30 cellular contexts compared by ENCODE assay signal in genomic region chr14:86141966-86142365, GRCh38.
"Had no signal": no experiment of that assay in that cellular context is flagged by ENCODE, and none has a peak within 500 bp of the region (broad histone marks: within the 10 kb centered on the region; RNA-seq: fewer than 3 reads in every experiment).

No MANE protein-coding gene starts in this region.

- H3K27me3 Mint-ChIP-seq: naive thymus-derived CD4-positive, alpha-beta T cell; natural killer cell treated with Interleukin-12 subunit alpha and Interleukin-12 subunit beta and Interleukin-15 and Interleukin-18, amount 100 ng/mL, for 72 hours; stimulated activated naive B cell treated with anti-CD40 and anti-IgM and Interleukin-4, amounts not matched to agents 10 μg/mL and 1 μg/mL and 100 μg/mL, for 72 hours had no signal

- DNase-seq: hypothalamus; immature natural killer cell; kidney; left ventricle myocardium inferior; mesendoderm; mucosa of descending colon; naive thymus-derived CD4-positive, alpha-beta T cell; pancreas; posterior cingulate gyrus; retina; stimulated activated CD4-positive, alpha-beta T cell treated with anti-CD3 and anti-CD28 coated beads, Interleukin-12 subunit alpha, Interleukin-12 subunit beta, amount 100 ng/mL, for 4 hours; stimulated activated CD4-positive, alpha-beta T cell treated with anti-CD3 and anti-CD28 coated beads, Interleukin-15, amount 100 ng/mL, for 24 hours; stimulated activated CD4-positive, alpha-beta T cell treated with anti-CD3 and anti-CD28 coated beads, Interleukin-2, amount 100 ng/mL, for 24 hours; stimulated activated CD4-positive, alpha-beta T cell treated with anti-CD3 and anti-CD28 coated beads, Interleukin-4, amount 100 ng/mL, for 1 hour; stimulated activated naive B cell treated with anti-CD40 and anti-IgM and Interleukin-4, amounts not matched to agents 10 μg/mL and 1 μg/mL and 100 μg/mL, for 72 hours; stimulated activated naive CD8-positive, alpha-beta T cell treated with anti-CD3 and anti-CD28 coated beads, Interleukin-15, Interleukin-2, amounts not matched to agents 100 U/mL and 50 U/mL, for 24 hours; stomach; testis; thyroid gland; transverse colon; upper lobe of left lung had no signal

- H3K27me3 ChIP-seq: pancreas, stomach, testis, thyroid gland, transverse colon, upper lobe of left lung, vagina had no signal

- H3K4me1 ChIP-seq: left ventricle myocardium inferior, pancreas, prostate gland, stomach, testis, thyroid gland, transverse colon, upper lobe of left lung, vagina had no signal

- H3K36me3 ChIP-seq: left ventricle myocardium inferior, pancreas, prostate gland, stomach, thyroid gland, transverse colon, upper lobe of left lung, vagina had no signal

- H3K4me1 Mint-ChIP-seq: immature natural killer cell; mesothelial cell of epicardium; naive thymus-derived CD4-positive, alpha-beta T cell; stimulated activated naive B cell treated with anti-CD40 and anti-IgM and Interleukin-4, amounts not matched to agents 10 μg/mL and 1 μg/mL and 100 μg/mL, for 72 hours had no signal

- H3K36me3 Mint-ChIP-seq: mesothelial cell of epicardium; natural killer cell treated with Interleukin-12 subunit alpha and Interleukin-12 subunit beta and Interleukin-15 and Interleukin-18, amount 100 ng/mL, for 72 hours; stimulated activated naive B cell treated with anti-CD40 and anti-IgM and Interleukin-4, amounts not matched to agents 10 μg/mL and 1 μg/mL and 100 μg/mL, for 72 hours had no signal

- H3K27ac Mint-ChIP-seq: immature natural killer cell; mesothelial cell of epicardium; naive thymus-derived CD4-positive, alpha-beta T cell; natural killer cell treated with Interleukin-12 subunit alpha and Interleukin-12 subunit beta and Interleukin-15 and Interleukin-18, amount 100 ng/mL, for 72 hours; stimulated activated naive B cell treated with anti-CD40 and anti-IgM and Interleukin-4, amounts not matched to agents 10 μg/mL and 1 μg/mL and 100 μg/mL, for 72 hours had no signal

- ATAC-seq: mucosa of descending colon; naive thymus-derived CD4-positive, alpha-beta T cell; natural killer cell treated with Interleukin-12 subunit alpha and Interleukin-12 subunit beta and Interleukin-15 and Interleukin-18, amount 100 ng/mL, for 72 hours; pancreas; right cardiac atrium; sciatic nerve; stimulated activated naive B cell treated with anti-CD40 and anti-IgM and Interleukin-4, amounts not matched to agents 10 μg/mL and 1 μg/mL and 100 μg/mL, for 72 hours; stimulated activated naive CD8-positive, alpha-beta T cell treated with anti-CD3 and anti-CD28 coated beads, Interleukin-15, Interleukin-2, amounts not matched to agents 100 U/mL and 50 U/mL, for 24 hours had no signal

- H3K27ac ChIP-seq: left ventricle myocardium inferior, pancreas, prostate gland, skin epidermis, stomach, testis, thyroid gland, transverse colon, upper lobe of left lung, vagina had no signal

- H3K4me3 Mint-ChIP-seq: immature natural killer cell; mesothelial cell of epicardium; naive thymus-derived CD4-positive, alpha-beta T cell; natural killer cell treated with Interleukin-12 subunit alpha and Interleukin-12 subunit beta and Interleukin-15 and Interleukin-18, amount 100 ng/mL, for 72 hours; stimulated activated naive B cell treated with anti-CD40 and anti-IgM and Interleukin-4, amounts not matched to agents 10 μg/mL and 1 μg/mL and 100 μg/mL, for 72 hours had no signal

- H3K4me3 ChIP-seq: left ventricle myocardium inferior, lung, mucosa of descending colon, pancreas, prostate gland, skin epidermis, stomach, testis, thyroid gland, transverse colon, upper lobe of left lung, vagina had no signal

- FAIRE-seq: islet of Langerhans, kidney, pancreas had no signal

- H3K9me3 ChIP-seq: pancreas, prostate gland, stomach, testis, thyroid gland, transverse colon, upper lobe of left lung, vagina had no signal
